In the genomic region with DNA sequence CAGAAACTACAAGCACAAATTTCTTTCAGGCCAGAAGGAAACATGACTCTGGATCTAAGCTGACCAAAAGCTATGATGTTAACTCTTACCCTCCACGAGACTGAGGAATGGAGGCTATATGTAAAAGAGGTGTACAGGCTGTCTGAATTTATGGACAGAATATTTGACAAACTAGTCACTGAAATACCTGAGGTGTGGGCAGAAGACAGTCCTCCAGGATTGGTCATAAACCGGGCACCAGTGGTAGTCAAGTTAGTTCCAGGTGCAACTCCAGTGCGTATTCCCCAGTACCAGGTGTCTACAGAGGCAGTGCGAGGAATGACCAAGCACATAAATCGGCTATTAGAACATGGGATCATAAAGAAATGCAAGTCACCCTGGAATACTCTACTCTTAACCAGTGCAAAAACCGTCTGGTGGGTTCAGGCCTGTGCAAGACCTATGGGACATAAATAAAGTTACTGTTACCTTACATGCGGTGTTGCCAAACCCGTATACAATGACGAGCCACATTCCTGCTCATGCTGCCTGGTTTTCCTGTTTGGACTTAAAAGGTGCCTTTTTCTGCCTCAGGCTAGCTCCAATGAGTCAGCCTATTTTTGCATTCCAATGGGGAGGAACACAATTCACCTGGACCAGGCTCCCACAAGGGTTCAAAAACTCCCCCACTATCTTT, we compare ENCODE assay signal across 1 cellular context.
TF ChIP-seq lines count a peak whose summit lies in the region.

No MANE protein-coding gene starts in this region.

TF ChIP-seq in SK-N-SH, 30 proteins besides CTCF, POLR2A, EP300 and RAD21 (continued from another document):
- TF ChIP-seq MAX (IDR thresholded peaks at IDR 0.05; ENCODE audit: low read depth): no peak
- TF ChIP-seq MEF2A (IDR thresholded peaks at IDR 0.05; ENCODE audit: borderline replicate concordance, low read depth): no peak
